Comparison of ENCODE assay signal across 1 cellular context in the genomic region with DNA sequence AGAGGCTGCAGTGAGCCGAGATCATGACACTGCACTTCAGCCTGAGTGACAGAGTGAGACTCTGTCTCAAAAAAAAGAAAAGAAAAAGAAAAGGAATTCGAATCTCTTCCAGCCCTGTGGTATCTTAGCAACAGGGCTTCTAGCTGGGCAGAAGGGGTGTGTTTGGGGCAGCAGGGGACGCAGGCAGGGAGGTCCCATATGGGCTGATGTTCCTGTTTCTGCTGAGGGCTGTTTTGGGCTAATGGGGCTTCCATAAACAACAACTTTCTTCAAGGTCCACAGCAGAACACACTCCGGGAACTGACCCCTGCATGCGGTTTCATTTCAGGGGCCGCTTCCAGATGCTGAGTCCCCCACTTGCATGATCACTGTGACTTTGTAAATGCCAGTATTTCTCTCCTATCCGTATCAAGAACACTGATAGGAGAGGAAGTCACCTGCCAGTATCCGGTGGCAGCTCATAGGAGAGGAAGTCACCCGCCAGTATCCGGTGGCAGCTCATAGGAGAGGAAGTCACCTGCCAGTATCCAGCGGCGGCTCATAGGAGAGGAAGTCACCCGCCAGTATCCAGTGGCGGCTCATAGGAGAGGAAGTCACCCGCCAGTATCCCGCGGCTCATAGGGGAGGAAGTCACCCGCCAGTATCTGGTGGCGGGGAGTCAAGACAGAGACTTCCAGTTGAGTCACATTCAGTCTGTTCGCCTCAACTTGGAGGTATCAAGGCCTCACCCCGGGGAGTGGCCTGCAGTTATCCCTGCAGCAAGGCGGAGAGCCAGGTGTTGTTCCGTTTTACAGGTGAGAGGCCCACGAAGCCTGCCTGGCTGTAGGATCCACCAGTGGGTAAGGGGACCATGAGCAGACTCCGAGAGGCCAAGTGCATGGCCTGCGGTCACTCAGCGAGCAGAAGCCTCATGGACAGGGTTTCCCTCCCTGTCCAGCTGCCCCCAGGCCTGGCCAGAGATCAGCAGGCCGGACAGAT.
TF ChIP-seq lines count a peak whose summit lies in the region.

No MANE protein-coding gene starts in this region.

TF ChIP-seq in HepG2, 621 proteins besides CTCF, POLR2A, EP300 and RAD21:
- TF ChIP-seq JUND (CRISPR knock-in tag; IDR thresholded peaks at IDR 0.05) (no peak), ZBTB33 (CRISPR knock-in tag; IDR thresholded peaks at IDR 0.05) (peak; percentile 95)
TF ChIP-seq in HepG2: peak in this region for 1.
